Comparison of ENCODE assay signal across 1 cellular context in genomic region chr6:134295953-134296553, GRCh38.
TF ChIP-seq lines count a peak whose summit lies in the region.

No MANE protein-coding gene starts in this region.

TF ChIP-seq in K562, 482 proteins besides CTCF, POLR2A, EP300 and RAD21 (continued from another document and continues in another):
- TF ChIP-seq STAT6 (CRISPR knock-in tag; IDR thresholded peaks at IDR 0.05) (no peak), SNRNP70 (optimal IDR thresholded peaks at IDR 0.05; ENCODE audit: low read depth, low read length) (no peak), PHTF2 (CRISPR knock-in tag; IDR thresholded peaks at IDR 0.05) (0 out of 2 replicates have a peak, but pooled peaks have one; percentile 35), ZNF511 (CRISPR knock-in tag; IDR thresholded peaks at IDR 0.05) (no peak), PRPF4 (IDR thresholded peaks at IDR 0.05; ENCODE audit: insufficient read depth, low read depth, low read length, poor library complexity, severe bottlenecking) (no peak), CREB1 (IDR thresholded peaks at IDR 0.05) (peak; percentile 81), CREB1 (CRISPR knock-in tag; IDR thresholded peaks at IDR 0.05) (peak; percentile 62), ZHX1 (conservative IDR thresholded peaks at IDR 0.05; ENCODE audit: low read length) (no peak), PHF8 (IDR thresholded peaks at IDR 0.05; ENCODE audit: borderline replicate concordance, low read length) (no peak), CHD2 (IDR thresholded peaks at IDR 0.05; ENCODE audit: low read depth, low read length) (no peak), ZBTB17 (CRISPR knock-in tag; IDR thresholded peaks at IDR 0.05) (no peak), GATA2 (CRISPR knock-in tag; IDR thresholded peaks at IDR 0.05) (peak; percentile 83), CBX8 (IDR thresholded peaks at IDR 0.05; ENCODE audit: borderline replicate concordance, extremely low read depth, low read depth, low read length, poor library complexity, severe bottlenecking) (no peak), BDP1 (IDR thresholded peaks at IDR 0.05; ENCODE audit: insufficient read depth, insufficient read length) (no peak), RCOR1 (IDR thresholded peaks at IDR 0.05; ENCODE audit: borderline replicate concordance in 1 of 2, low read depth in 2 of 2, low read length in 2 of 2) (peak; percentile 77 to 98; a peak in 3 of 4 replicates), REST (CRISPR knock-in tag; IDR thresholded peaks at IDR 0.05; ENCODE audit: low read depth) (no peak), ESRRA (IDR thresholded peaks at IDR 0.05; ENCODE audit: borderline replicate concordance, low read depth) (peak; percentile 86; the same call in 1 of the 2 replicates), MAZ (CRISPR knock-in tag; conservative IDR thresholded peaks at IDR 0.05 in 1 of 2, IDR thresholded peaks at IDR 0.05 in 1 of 2) (no peak; a peak in 1 of 4 replicates), FOXM1 (IDR thresholded peaks at IDR 0.05; ENCODE audit: low read depth) (peak; percentile 67), FOXM1 (CRISPR knock-in tag; IDR thresholded peaks at IDR 0.05; ENCODE audit: low read depth) (no peak), ZNF12 (CRISPR knock-in tag; IDR thresholded peaks at IDR 0.05) (no peak), AFF4 (CRISPR knock-in tag; IDR thresholded peaks at IDR 0.05) (no peak), PHB (CRISPR knock-in tag; IDR thresholded peaks at IDR 0.05) (no peak), ZNF174 (CRISPR knock-in tag; IDR thresholded peaks at IDR 0.05) (no peak), EHMT2 (IDR thresholded peaks at IDR 0.05) (0 out of 2 replicates have a peak, but pooled peaks have one; percentile 52), E2F8 (IDR thresholded peaks at IDR 0.05; ENCODE audit: low read depth, partially characterized antibody) (no peak)
- TF ChIP-seq, protein P1, sequence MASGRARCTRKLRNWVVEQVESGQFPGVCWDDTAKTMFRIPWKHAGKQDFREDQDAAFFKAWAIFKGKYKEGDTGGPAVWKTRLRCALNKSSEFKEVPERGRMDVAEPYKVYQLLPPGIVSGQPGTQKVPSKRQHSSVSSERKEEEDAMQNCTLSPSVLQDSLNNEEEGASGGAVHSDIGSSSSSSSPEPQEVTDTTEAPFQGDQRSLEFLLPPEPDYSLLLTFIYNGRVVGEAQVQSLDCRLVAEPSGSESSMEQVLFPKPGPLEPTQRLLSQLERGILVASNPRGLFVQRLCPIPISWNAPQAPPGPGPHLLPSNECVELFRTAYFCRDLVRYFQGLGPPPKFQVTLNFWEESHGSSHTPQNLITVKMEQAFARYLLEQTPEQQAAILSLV (tag; IDR thresholded peaks at IDR 0.05) = no peak
- TF ChIP-seq, protein P2, sequence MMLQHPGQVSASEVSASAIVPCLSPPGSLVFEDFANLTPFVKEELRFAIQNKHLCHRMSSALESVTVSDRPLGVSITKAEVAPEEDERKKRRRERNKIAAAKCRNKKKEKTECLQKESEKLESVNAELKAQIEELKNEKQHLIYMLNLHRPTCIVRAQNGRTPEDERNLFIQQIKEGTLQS (IDR thresholded peaks at IDR 0.05) = peak; percentile 98
- TF ChIP-seq, protein P2 (CRISPR knock-in tag; conservative IDR thresholded peaks at IDR 0.05) = peak; percentile 77; the same call in 1 of the 2 replicates
- TF ChIP-seq, protein P3, sequence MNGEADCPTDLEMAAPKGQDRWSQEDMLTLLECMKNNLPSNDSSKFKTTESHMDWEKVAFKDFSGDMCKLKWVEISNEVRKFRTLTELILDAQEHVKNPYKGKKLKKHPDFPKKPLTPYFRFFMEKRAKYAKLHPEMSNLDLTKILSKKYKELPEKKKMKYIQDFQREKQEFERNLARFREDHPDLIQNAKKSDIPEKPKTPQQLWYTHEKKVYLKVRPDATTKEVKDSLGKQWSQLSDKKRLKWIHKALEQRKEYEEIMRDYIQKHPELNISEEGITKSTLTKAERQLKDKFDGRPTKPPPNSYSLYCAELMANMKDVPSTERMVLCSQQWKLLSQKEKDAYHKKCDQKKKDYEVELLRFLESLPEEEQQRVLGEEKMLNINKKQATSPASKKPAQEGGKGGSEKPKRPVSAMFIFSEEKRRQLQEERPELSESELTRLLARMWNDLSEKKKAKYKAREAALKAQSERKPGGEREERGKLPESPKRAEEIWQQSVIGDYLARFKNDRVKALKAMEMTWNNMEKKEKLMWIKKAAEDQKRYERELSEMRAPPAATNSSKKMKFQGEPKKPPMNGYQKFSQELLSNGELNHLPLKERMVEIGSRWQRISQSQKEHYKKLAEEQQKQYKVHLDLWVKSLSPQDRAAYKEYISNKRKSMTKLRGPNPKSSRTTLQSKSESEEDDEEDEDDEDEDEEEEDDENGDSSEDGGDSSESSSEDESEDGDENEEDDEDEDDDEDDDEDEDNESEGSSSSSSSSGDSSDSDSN (IDR thresholded peaks at IDR 0.05; ENCODE audit: borderline replicate concordance in 1 of 2, low read depth in 2 of 2, low read length in 2 of 2) = no peak
- TF ChIP-seq, protein P4, sequence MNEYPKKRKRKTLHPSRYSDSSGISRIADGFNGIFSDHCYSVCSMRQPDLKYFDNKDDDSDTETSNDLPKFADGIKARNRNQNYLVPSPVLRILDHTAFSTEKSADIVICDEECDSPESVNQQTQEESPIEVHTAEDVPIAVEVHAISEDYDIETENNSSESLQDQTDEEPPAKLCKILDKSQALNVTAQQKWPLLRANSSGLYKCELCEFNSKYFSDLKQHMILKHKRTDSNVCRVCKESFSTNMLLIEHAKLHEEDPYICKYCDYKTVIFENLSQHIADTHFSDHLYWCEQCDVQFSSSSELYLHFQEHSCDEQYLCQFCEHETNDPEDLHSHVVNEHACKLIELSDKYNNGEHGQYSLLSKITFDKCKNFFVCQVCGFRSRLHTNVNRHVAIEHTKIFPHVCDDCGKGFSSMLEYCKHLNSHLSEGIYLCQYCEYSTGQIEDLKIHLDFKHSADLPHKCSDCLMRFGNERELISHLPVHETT (CRISPR knock-in tag; conservative IDR thresholded peaks at IDR 0.05 in 1 of 2, IDR thresholded peaks at IDR 0.05 in 1 of 2) = peak in 1 of 2 experiments; percentile 89; a peak in 2 of 4 replicates
- TF ChIP-seq, protein P5, sequence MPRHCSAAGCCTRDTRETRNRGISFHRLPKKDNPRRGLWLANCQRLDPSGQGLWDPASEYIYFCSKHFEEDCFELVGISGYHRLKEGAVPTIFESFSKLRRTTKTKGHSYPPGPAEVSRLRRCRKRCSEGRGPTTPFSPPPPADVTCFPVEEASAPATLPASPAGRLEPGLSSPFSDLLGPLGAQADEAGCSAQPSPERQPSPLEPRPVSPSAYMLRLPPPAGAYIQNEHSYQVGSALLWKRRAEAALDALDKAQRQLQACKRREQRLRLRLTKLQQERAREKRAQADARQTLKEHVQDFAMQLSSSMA (CRISPR knock-in tag; IDR thresholded peaks at IDR 0.05) = no peak
